ENCODE assay signal across 1 cellular context in the genomic region with DNA sequence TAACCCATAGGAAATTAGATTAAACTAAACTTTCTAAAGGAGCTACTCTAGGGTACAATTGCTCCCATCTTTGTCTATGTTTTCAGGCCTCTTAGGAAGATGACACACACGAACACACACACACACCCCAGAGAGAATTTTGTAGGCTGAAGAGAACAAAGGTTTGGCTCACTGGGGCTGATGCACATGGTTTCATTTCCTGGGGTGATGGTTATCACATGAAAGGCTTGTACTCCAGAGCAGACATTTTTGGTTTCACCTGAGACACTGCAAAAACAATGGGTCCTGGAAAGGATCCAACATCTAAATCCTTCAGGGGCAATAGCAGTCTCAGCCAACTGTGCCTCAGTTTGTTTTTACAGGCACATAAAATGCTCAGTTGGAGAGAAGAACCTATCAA.
TF ChIP-seq lines count a peak whose summit lies in the region.

No MANE protein-coding gene starts in this region.

TF ChIP-seq in WTC11, 78 proteins besides CTCF, POLR2A, EP300 and RAD21 (continued from another document):
- TF ChIP-seq, protein P1, sequence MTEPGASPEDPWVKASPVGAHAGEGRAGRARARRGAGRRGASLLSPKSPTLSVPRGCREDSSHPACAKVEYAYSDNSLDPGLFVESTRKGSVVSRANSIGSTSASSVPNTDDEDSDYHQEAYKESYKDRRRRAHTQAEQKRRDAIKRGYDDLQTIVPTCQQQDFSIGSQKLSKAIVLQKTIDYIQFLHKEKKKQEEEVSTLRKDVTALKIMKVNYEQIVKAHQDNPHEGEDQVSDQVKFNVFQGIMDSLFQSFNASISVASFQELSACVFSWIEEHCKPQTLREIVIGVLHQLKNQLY (CRISPR knock-in tag; IDR thresholded peaks at IDR 0.05): no peak
- TF ChIP-seq, protein P2, sequence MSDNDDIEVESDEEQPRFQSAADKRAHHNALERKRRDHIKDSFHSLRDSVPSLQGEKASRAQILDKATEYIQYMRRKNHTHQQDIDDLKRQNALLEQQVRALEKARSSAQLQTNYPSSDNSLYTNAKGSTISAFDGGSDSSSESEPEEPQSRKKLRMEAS (CRISPR knock-in tag; IDR thresholded peaks at IDR 0.05): no peak
TF ChIP-seq in WTC11: peak in this region for 0.
